In the genomic region with DNA sequence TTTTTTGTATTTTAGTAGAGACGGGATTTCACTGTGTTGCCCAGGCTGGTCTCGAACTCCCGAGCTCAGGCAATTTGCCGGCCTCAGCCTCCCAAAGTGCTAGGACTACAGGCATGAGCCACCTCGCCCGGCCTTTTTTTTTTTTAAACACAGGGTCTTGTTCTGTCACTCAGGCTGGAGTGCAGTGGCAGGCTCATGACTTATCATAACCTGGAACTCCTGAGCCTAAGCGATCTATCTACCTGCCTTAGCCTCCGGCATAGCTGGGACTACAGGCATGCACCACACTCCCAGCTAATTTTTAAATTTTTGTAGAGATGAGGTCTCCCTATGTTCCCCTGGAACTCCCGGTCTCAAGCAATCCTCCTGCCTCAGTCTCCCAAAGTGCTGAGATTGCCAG, we compare ENCODE assay signal across 21 cellular contexts. TPM values are rescaled to one million over a fixed set of nuclear protein-coding genes. Genes with fewer than 3 reads are reported as not detected.
A peak's percentile ranks its signal among the peaks of the same experiment; 100 is the strongest.
DNase-seq lines count a peak whose midpoint lies in the region; ATAC-seq and TF ChIP-seq lines count a peak whose summit lies in the region.
"Had no signal": no experiment of that assay in that cellular context is flagged by ENCODE, and none has a peak within 500 bp of the region (broad histone marks: within the 10 kb centered on the region; RNA-seq: fewer than 3 reads in every experiment).

No MANE protein-coding gene starts in this region.

- CTCF ChIA-PET in PC-3 (lab: Charles Lee): no interaction called here

- H3K9me3 ChIP-seq in PC-3 (ENCODE audit: low read length) (no peaks in the 10 kb centered on the region), osteoblast (ENCODE audit: low read depth, low read length) (no peaks in the 10 kb centered on the region), right atrium auricular region (no peaks in the 10 kb centered on the region)
- H3K9me3 ChIP-seq: breast epithelium, Peyer's patch had no signal

- no peaks in the 10 kb centered on the region for H3F3A ChIP-seq in PC-3 (ENCODE audit: low read length, unreplicated experiment)

- H2AFZ ChIP-seq in ACC112 (ENCODE audit: low read length, unreplicated experiment): no peak overlapping the region
- no peak overlapping the region for H2AFZ ChIP-seq in PC-3 (ENCODE audit: low read length)
- no peak overlapping the region for H2AFZ ChIP-seq in osteoblast (ENCODE audit: low read length)

- intact Hi-C loops in PC-3 (cut with micrococcal nuclease): no loop called here

- H4K20me1 ChIP-seq in PC-3 (ENCODE audit: low read length) (no peaks in the 10 kb centered on the region; the same call in 1 of the 2 replicates), osteoblast (ENCODE audit: insufficient read depth, low read length) (peaks cover 10% of the 10 kb centered on the region)

- peaks cover 6% of the 10 kb centered on the region for H3K36me3 Mint-ChIP-seq in endothelial cell (ENCODE audit: low read depth, unreplicated experiment)
- H3K36me3 Mint-ChIP-seq: stimulated activated naive B cell treated with anti-CD40 and anti-IgM and Interleukin-4, amounts not matched to agents 10 μg/mL and 1 μg/mL and 100 μg/mL, for 72 hours; T-cell had no signal

- no peak for TF ChIP-seq CTCF in PC-3 (conservative IDR thresholded peaks at IDR 0.05; ENCODE audit: low read depth, low read length)
- TF ChIP-seq CTCF in endothelial cell (IDR thresholded peaks at IDR 0.05; ENCODE audit: unreplicated experiment): no peak
- no peak for TF ChIP-seq CTCF in osteoblast (IDR thresholded peaks at IDR 0.05; ENCODE audit: extremely low read depth, low read depth, low read length)
- TF ChIP-seq CTCF in GM10266 (IDR thresholded peaks at IDR 0.05; ENCODE audit: control insufficient read depth, insufficient read depth, low read depth, missing control alignments): no peak
- TF ChIP-seq CTCF in right atrium auricular region (IDR thresholded peaks at IDR 0.05): no peak

- H3K4me2 ChIP-seq in PC-3 (ENCODE audit: low read length) (0 out of 2 replicates have a peak overlapping the region, but pooled peaks have one; percentile 91), osteoblast (ENCODE audit: insufficient read depth, low read length) (peak overlapping the region; percentile 96)

- ATAC-seq in PC-3: no peak
- ATAC-seq: activated CD4-positive, CD25-positive, alpha-beta regulatory T cell treated with anti-CD3 and anti-CD28 coated beads, Interleukin-2, amount 50 U/mL, for 24 hours; CD8-positive, alpha-beta T cell; stimulated activated naive B cell treated with anti-CD40 and anti-IgM and Interleukin-4, amounts not matched to agents 10 μg/mL and 1 μg/mL and 100 μg/mL, for 72 hours; T-cell had no signal

- DNase-seq in PC-3: no peak
- no peak for DNase-seq in endothelial cell (ENCODE audit: low spot score)
- DNase-seq in osteoblast (ENCODE audit: insufficient read length, low spot score, missing footprints): no peak
- DNase-seq in KBM-7: no peak
- DNase-seq in 8988T: no peak
- DNase-seq in GM10266 (ENCODE audit: extremely low spot score): no peak
- DNase-seq in right atrium auricular region (ENCODE audit: low spot score): no peak
- DNase-seq: activated CD4-positive, alpha-beta memory T cell treated with anti-CD3 and anti-CD28 coated beads, Interleukin-2, amount 10 ng/mL, durations not matched to agents 7 days and 5 days; activated gamma-delta T cell; CD8-positive, alpha-beta T cell; HFFc6; kidney; NCI-H524; NK-92 treated with Interleukin-12 subunit alpha and Interleukin-12 subunit beta, amount 100 ng/mL, for 24 hours; Peyer's patch; stimulated activated CD4-positive, alpha-beta T cell treated with anti-CD3 and anti-CD28 coated beads, Interleukin-4, amount 100 ng/mL, for 24 hours; stimulated activated naive B cell treated with anti-CD40 and anti-IgM and Interleukin-4, amounts not matched to agents 10 μg/mL and 1 μg/mL and 100 μg/mL, for 72 hours; T-cell had no signal

- in situ Hi-C loops in KBM-7 (cut with MboI; ENCODE audit: low pct_unique_long_range_greater_than_20kb, low sequenced_read_pairs): no loop called here

- H3K9me3 Mint-ChIP-seq in endothelial cell (ENCODE audit: unreplicated experiment): no peaks in the 10 kb centered on the region
- H3K9me3 Mint-ChIP-seq: activated CD4-positive, alpha-beta memory T cell treated with anti-CD3 and anti-CD28 coated beads, Interleukin-2, amount 10 ng/mL, durations not matched to agents 7 days and 5 days; CD8-positive, alpha-beta T cell; HFFc6; stimulated activated naive B cell treated with anti-CD40 and anti-IgM and Interleukin-4, amounts not matched to agents 10 μg/mL and 1 μg/mL and 100 μg/mL, for 72 hours; T-cell had no signal

- no peaks in the 10 kb centered on the region for H3K27me3 ChIP-seq in ACC112 (ENCODE audit: insufficient read depth, low read length)
- H3K27me3 ChIP-seq in PC-3 (ENCODE audit: low read length): no peaks in the 10 kb centered on the region
- no peaks in the 10 kb centered on the region for H3K27me3 ChIP-seq in osteoblast (ENCODE audit: insufficient read depth, low read length)
- H3K27me3 ChIP-seq in right atrium auricular region: no peaks in the 10 kb centered on the region
- H3K27me3 ChIP-seq: breast epithelium, Peyer's patch had no signal

- H3K79me2 ChIP-seq in ACC112 (ENCODE audit: control insufficient read depth, insufficient read depth, low read length, unreplicated experiment): peaks cover 33% of the 10 kb centered on the region
- peaks cover 33% of the 10 kb centered on the region for H3K79me2 ChIP-seq in PC-3 (ENCODE audit: low read length)
- peaks cover 42% of the 10 kb centered on the region for H3K79me2 ChIP-seq in osteoblast (ENCODE audit: insufficient read depth, low read length)

- H3K4me1 Mint-ChIP-seq in endothelial cell (ENCODE audit: unreplicated experiment): peaks cover 35% of the 10 kb centered on the region

- peaks cover 10% of the 10 kb centered on the region for H3K27me3 Mint-ChIP-seq in endothelial cell (ENCODE audit: unreplicated experiment)
- H3K27me3 Mint-ChIP-seq: activated CD4-positive, alpha-beta memory T cell treated with anti-CD3 and anti-CD28 coated beads, Interleukin-2, amount 10 ng/mL, durations not matched to agents 7 days and 5 days had no signal

- H3K27ac ChIP-seq in ACC112 (ENCODE audit: low read depth, low read length): no peak overlapping the region
- no peak overlapping the region for H3K27ac ChIP-seq in PC-3 (ENCODE audit: low read length)
- H3K27ac ChIP-seq in osteoblast (ENCODE audit: low read depth, low read length): no peak overlapping the region
- no peak overlapping the region for H3K27ac ChIP-seq in right atrium auricular region

- POLR2A ChIA-PET in PC-3 (lab: Charles Lee; ENCODE audit: unreplicated experiment): no interaction called here

- no peak overlapping the region for H3K9ac ChIP-seq in PC-3 (ENCODE audit: low read length)

- H3K9me2 ChIP-seq in PC-3 (replicated peaks; ENCODE audit: low read length): no peaks in the 10 kb centered on the region

- H3K4me3 ChIP-seq in ACC112 (ENCODE audit: low read depth, low read length) (peak overlapping the region; percentile 83; the same call in 1 of the 2 replicates), PC-3 (ENCODE audit: low read length) (no peak overlapping the region), osteoblast (ENCODE audit: insufficient read depth, low read length) (no peak overlapping the region), right atrium auricular region (no peak overlapping the region)

- H3K4me1 ChIP-seq in ACC112 (ENCODE audit: control insufficient read depth, insufficient read depth, low read length, unreplicated experiment) (peaks cover 17% of the 10 kb centered on the region), PC-3 (ENCODE audit: insufficient read depth, low read length) (peaks cover 23% of the 10 kb centered on the region), osteoblast (ENCODE audit: insufficient read depth, low read length) (peaks cover 15% of the 10 kb centered on the region), right atrium auricular region (peaks cover 0 to 30% of the 10 kb centered on the region in 2 donors)
- H3K4me1 ChIP-seq: breast epithelium had no signal

- no peak overlapping the region for H3K27ac Mint-ChIP-seq in endothelial cell (ENCODE audit: unreplicated experiment)
- H3K27ac Mint-ChIP-seq: stimulated activated naive B cell treated with anti-CD40 and anti-IgM and Interleukin-4, amounts not matched to agents 10 μg/mL and 1 μg/mL and 100 μg/mL, for 72 hours had no signal

- no TSS peak for BruUV-seq in PC-3 (replicated peaks; lab: Mats Ljungman, UMichigan)

- H3K4me3 Mint-ChIP-seq in endothelial cell (ENCODE audit: unreplicated experiment): peak overlapping the region; percentile 87

- H3K36me3 ChIP-seq in ACC112 (ENCODE audit: insufficient read depth, low read length) (no peaks in the 10 kb centered on the region), PC-3 (ENCODE audit: low read depth, low read length) (no peaks in the 10 kb centered on the region), osteoblast (ENCODE audit: insufficient read depth, low read length) (no peaks in the 10 kb centered on the region), right atrium auricular region (no peaks in the 10 kb centered on the region)
- H3K36me3 ChIP-seq: breast epithelium, Peyer's patch had no signal

RNA-seq across cellular contexts. Expression of a gene that starts 1.4 kb away (rescaled TPM):
- total RNA-seq in PC-3 (2014; rRNA removed) (23.5 and 25.2 TPM in 2 replicates), endothelial cell (ENCODE audit: unreplicated experiment) (154 TPM), osteoblast (311 and 354 TPM in 2 replicates), right atrium auricular region (100 to 1,000 TPM in 1 of 2 donors, 10 to 100 TPM in 1; 79.8 to 152 TPM)
